Comparison of ENCODE assay signal across 9 cellular contexts in the genomic region with DNA sequence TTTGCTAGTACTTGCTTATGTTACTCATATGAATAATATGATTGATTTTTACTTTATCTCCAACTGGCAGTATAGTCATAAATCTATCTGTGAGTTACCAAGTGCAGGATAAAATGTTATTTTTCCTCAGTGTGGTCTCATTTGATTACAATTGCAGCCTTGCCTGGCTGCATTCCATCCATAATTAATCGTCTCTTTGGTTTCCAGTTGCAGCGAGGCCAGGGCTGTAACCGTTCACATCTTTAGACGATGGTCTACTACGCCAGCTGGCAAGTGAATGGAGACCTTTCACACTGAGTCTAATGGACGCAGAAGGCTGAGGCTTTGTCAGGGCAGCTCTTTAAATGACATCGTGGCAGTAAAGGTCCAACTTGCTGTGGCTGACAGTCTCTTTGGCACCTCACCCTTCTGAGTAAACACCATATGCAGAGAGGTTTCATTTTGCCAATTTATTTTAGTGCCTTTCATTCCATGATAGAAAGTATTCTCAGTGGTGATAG.
DNase-seq lines count a peak whose midpoint lies in the region; ATAC-seq and TF ChIP-seq lines count a peak whose summit lies in the region.
"Had no signal": no experiment of that assay in that cellular context is flagged by ENCODE, and none has a peak within 500 bp of the region (broad histone marks: within the 10 kb centered on the region; RNA-seq: fewer than 3 reads in every experiment).

No MANE protein-coding gene starts in this region.

- intact Hi-C loops in mammary epithelial cell (cut with micrococcal nuclease): no loop called here
- intact Hi-C loops in activated T-helper 2 cell treated with anti-CD3 and anti-CD28 coated beads, Interferon-gamma antibody, Interleukin-2, Interleukin-4, amounts not matched to agents 10 μg/mL and 5 μg/mL and 100 μg/mL, durations not matched to agents 14 hours and 24 hours and 36 hours (cut with micrococcal nuclease): no loop called here

- in situ Hi-C loops in mammary epithelial cell (cut with MboI; ENCODE audit: low sequenced_read_pairs in 2 of 2): no loop called here

- dilution Hi-C loops in mammary epithelial cell (cut with HindIII; ENCODE audit: low sequenced_read_pairs): no loop called here

- DNase-seq in AG08395 (ENCODE audit: low spot score) (peak; percentile 16), NCI-H2029 (lab: John Stamatoyannopoulos, UW) (peak; percentile 60), mammary epithelial cell (peak; percentile 6), mesothelial cell of epicardium (ENCODE audit: low spot score in 2 of 2, unreplicated experiment in 2 of 2) (peak in 1 of 2 experiments; percentile 54), germinal center (ENCODE audit: low spot score) (no peak), hepatic stellate cell (ENCODE audit: low spot score) (no peak)
- no peak for DNase-seq in activated T-helper 2 cell treated with anti-CD3 and anti-CD28 coated beads, Interferon-gamma antibody, Interleukin-2, Interleukin-4, amounts not matched to agents 10 μg/mL and 5 μg/mL and 100 μg/mL, durations not matched to agents 14 hours and 24 hours and 36 hours (ENCODE audit: low spot score)
- DNase-seq: activated CD4-positive, alpha-beta memory T cell treated with anti-CD3 and anti-CD28 coated beads for 36 hours had no signal

- no peaks in the 10 kb centered on the region for H4K20me1 ChIP-seq in mammary epithelial cell (ENCODE audit: insufficient read depth, low read length)

- H3K27me3 Mint-ChIP-seq in mesothelial cell of epicardium (ENCODE audit: low read depth): no peaks in the 10 kb centered on the region
- peaks cover 16% of the 10 kb centered on the region for H3K27me3 Mint-ChIP-seq in activated T-helper 2 cell treated with anti-CD3 and anti-CD28 coated beads, Interferon-gamma antibody, Interleukin-2, Interleukin-4, amounts not matched to agents 10 μg/mL and 5 μg/mL and 100 μg/mL, durations not matched to agents 14 hours and 24 hours and 36 hours (ENCODE audit: low read depth)
- H3K27me3 Mint-ChIP-seq: activated CD4-positive, alpha-beta memory T cell treated with anti-CD3 and anti-CD28 coated beads for 36 hours had no signal

- no peaks in the 10 kb centered on the region for H3K27me3 ChIP-seq in mammary epithelial cell (ENCODE audit: insufficient read depth, low read length)

- 7% methylated on average over 5 of the region's 7 CpGs for WGBS in mammary epithelial cell (ENCODE audit: low coverage, missing lambda C conversion rate)

- H3K4me1 ChIP-seq in mammary epithelial cell (ENCODE audit: insufficient read depth, low read length): peaks cover 14% of the 10 kb centered on the region

- peaks cover 9% of the 10 kb centered on the region for H3K36me3 Mint-ChIP-seq in mesothelial cell of epicardium
- no peaks in the 10 kb centered on the region for H3K36me3 Mint-ChIP-seq in activated T-helper 2 cell treated with anti-CD3 and anti-CD28 coated beads, Interferon-gamma antibody, Interleukin-2, Interleukin-4, amounts not matched to agents 10 μg/mL and 5 μg/mL and 100 μg/mL, durations not matched to agents 14 hours and 24 hours and 36 hours (ENCODE audit: low read depth)
- H3K36me3 Mint-ChIP-seq: activated CD4-positive, alpha-beta memory T cell treated with anti-CD3 and anti-CD28 coated beads for 36 hours had no signal

- CTCF ChIA-PET in mammary epithelial cell (lab: Charles Lee; ENCODE audit: low non-redundant PET): no interaction called here

- ATAC-seq in HG02973 (IDR thresholded peaks at IDR 0.05; ENCODE audit: unreplicated experiment): no peak

- no peaks in the 10 kb centered on the region for H3K36me3 ChIP-seq in mammary epithelial cell (ENCODE audit: insufficient read depth, low read length)

- H3K79me2 ChIP-seq in mammary epithelial cell (ENCODE audit: insufficient read depth, low read length): no peaks in the 10 kb centered on the region

- peaks cover 17% of the 10 kb centered on the region for H3K9me3 Mint-ChIP-seq in mesothelial cell of epicardium
- no peaks in the 10 kb centered on the region for H3K9me3 Mint-ChIP-seq in activated T-helper 2 cell treated with anti-CD3 and anti-CD28 coated beads, Interferon-gamma antibody, Interleukin-2, Interleukin-4, amounts not matched to agents 10 μg/mL and 5 μg/mL and 100 μg/mL, durations not matched to agents 14 hours and 24 hours and 36 hours
- H3K9me3 Mint-ChIP-seq: activated CD4-positive, alpha-beta memory T cell treated with anti-CD3 and anti-CD28 coated beads for 36 hours had no signal

- TF ChIP-seq CTCF in mammary epithelial cell (conservative IDR thresholded peaks at IDR 0.05 in 1 of 2, IDR thresholded peaks at IDR 0.05 in 1 of 2; ENCODE audit: extremely low read depth in 1 of 2, insufficient read depth in 1 of 2, low read depth in 1 of 2, low read length in 2 of 2) (no peak), mesothelial cell of epicardium (IDR thresholded peaks at IDR 0.05; ENCODE audit: unreplicated experiment) (no peak)

- BruUV-seq in mammary epithelial cell (replicated peaks; lab: Mats Ljungman, UMichigan): no TSS peak

- peak overlapping the region; percentile 98 for H2AFZ ChIP-seq in mammary epithelial cell (ENCODE audit: low read depth, low read length)

- H3K4me2 ChIP-seq in mammary epithelial cell (ENCODE audit: insufficient read depth, low read depth, low read length): peak overlapping the region; percentile 80

- H3K27ac Mint-ChIP-seq in mesothelial cell of epicardium: peak overlapping the region; percentile 91
- H3K27ac Mint-ChIP-seq in activated T-helper 2 cell treated with anti-CD3 and anti-CD28 coated beads, Interferon-gamma antibody, Interleukin-2, Interleukin-4, amounts not matched to agents 10 μg/mL and 5 μg/mL and 100 μg/mL, durations not matched to agents 14 hours and 24 hours and 36 hours: no peak overlapping the region
- H3K27ac Mint-ChIP-seq: activated CD4-positive, alpha-beta memory T cell treated with anti-CD3 and anti-CD28 coated beads for 36 hours had no signal

- H3K9me3 ChIP-seq in mammary epithelial cell (replicated peaks; ENCODE audit: insufficient read depth, low read length): no peaks in the 10 kb centered on the region

- H3K9ac ChIP-seq in mammary epithelial cell (ENCODE audit: insufficient read depth, low read length): peak overlapping the region; percentile 12

- H3K27ac ChIP-seq in mammary epithelial cell (ENCODE audit: insufficient read depth, low read depth, low read length): peak overlapping the region; percentile 3

- H3K4me3 ChIP-seq in mammary epithelial cell (replicated peaks in 1 of 3; ENCODE audit: insufficient read depth in 1 of 3, low read depth in 2 of 3, low read length in 3 of 3): peak overlapping the region in 2 of 3 experiments; percentile 10 to 18

- peaks cover 41% of the 10 kb centered on the region for H3K4me1 Mint-ChIP-seq in mesothelial cell of epicardium
- no peaks in the 10 kb centered on the region for H3K4me1 Mint-ChIP-seq in activated T-helper 2 cell treated with anti-CD3 and anti-CD28 coated beads, Interferon-gamma antibody, Interleukin-2, Interleukin-4, amounts not matched to agents 10 μg/mL and 5 μg/mL and 100 μg/mL, durations not matched to agents 14 hours and 24 hours and 36 hours (ENCODE audit: low read depth)

- H3K4me3 Mint-ChIP-seq in mesothelial cell of epicardium: peak overlapping the region; percentile 43
- H3K4me3 Mint-ChIP-seq in activated T-helper 2 cell treated with anti-CD3 and anti-CD28 coated beads, Interferon-gamma antibody, Interleukin-2, Interleukin-4, amounts not matched to agents 10 μg/mL and 5 μg/mL and 100 μg/mL, durations not matched to agents 14 hours and 24 hours and 36 hours (ENCODE audit: low read depth): no peak overlapping the region
- H3K4me3 Mint-ChIP-seq: activated CD4-positive, alpha-beta memory T cell treated with anti-CD3 and anti-CD28 coated beads for 36 hours had no signal

Comparison
In these comparisons a context has a peak if more than half of its experiments do, and no peak if none do; other contexts are left out.
1. DNase-seq: peak in AG08395 (single experiment), NCI-H2029 (single experiment) and mammary epithelial cell (single experiment); none in germinal center (single experiment), hepatic stellate cell (single experiment) and activated T-helper 2 cell treated with anti-CD3 and anti-CD28 coated beads, Interferon-gamma antibody, Interleukin-2, Interleukin-4, amounts not matched to agents 10 μg/mL and 5 μg/mL and 100 μg/mL, durations not matched to agents 14 hours and 24 hours and 36 hours (single experiment).